18 cellular contexts compared by ENCODE assay signal in the genomic region with DNA sequence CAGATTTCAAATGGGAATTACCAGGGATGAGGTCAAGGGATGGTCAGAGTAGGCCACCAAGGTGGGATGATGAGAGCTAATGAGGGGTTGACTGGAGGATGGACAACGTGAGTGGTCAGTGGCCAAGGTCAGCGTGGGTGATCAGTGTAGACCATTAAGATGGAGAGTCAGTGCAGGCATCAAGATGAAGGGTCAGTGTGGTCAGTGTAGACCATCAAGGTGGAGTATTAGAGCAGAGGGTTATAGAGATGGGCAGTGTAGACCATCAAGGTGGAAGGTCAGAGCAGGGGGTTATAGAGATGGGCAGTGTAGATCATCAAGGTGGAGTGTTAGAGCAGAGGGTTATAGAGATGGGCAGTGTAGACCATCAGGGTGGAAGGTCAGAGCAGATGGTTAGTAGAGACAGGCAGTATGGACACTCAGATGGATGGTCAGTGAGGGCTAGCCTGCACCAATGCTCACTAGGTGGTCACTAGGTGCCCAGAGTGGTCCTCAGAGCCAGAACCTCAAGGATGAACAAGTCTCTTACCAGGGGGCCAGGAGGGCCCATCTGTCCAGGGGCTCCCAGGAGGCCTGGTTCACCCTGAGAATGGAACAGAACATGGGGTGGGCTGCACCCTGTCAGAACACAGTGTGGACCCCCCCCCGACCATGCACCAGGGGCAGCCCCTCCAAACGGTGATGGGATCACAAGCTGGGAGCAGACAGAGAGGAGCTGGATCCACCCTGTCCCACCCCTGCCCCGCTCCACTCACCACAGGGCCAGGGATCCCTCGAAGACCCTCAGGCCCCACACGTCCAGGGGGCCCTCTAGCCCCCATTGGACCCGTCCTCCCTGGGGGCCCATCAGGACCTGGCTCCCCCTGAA. TPM values are rescaled to one million over a fixed set of nuclear protein-coding genes. Genes with fewer than 3 reads are reported as not detected.
DNase-seq lines count a peak whose midpoint lies in the region; ATAC-seq, FAIRE-seq and TF ChIP-seq lines count a peak whose summit lies in the region.
"Had no signal": no experiment of that assay in that cellular context is flagged by ENCODE, and none has a peak within 500 bp of the region (broad histone marks: within the 10 kb centered on the region; RNA-seq: fewer than 3 reads in every experiment).

No MANE protein-coding gene starts in this region.

- TF ChIP-seq POLR2A in H1 (IDR thresholded peaks at IDR 0.05; ENCODE audit: control extremely low read depth in 1 of 2, low read depth in 2 of 2, low read length in 2 of 2) = no peak

- H3K79me1 ChIP-seq in H1 (ENCODE audit: low read depth, low read length) (no peaks in the 10 kb centered on the region), trophoblast cell (ENCODE audit: low read length) (no peaks in the 10 kb centered on the region)

- H3K27ac Mint-ChIP-seq in GM23338 = no peak overlapping the region
- H3K27ac Mint-ChIP-seq: CD4-positive, CD25-positive, alpha-beta regulatory T cell had no signal

- no peaks in the 10 kb centered on the region for H3K27me3 ChIP-seq in right cardiac atrium (ENCODE audit: control insufficient read depth, insufficient read depth)
- peaks cover 0 to 10% (median 7%) of the 10 kb centered on the region in 4 experiments; a peak in 6 of 7 replicates for H3K27me3 ChIP-seq in H1 (replicated peaks in 1 of 4; ENCODE audit: control insufficient read depth in 3 of 4, extremely low read depth in 1 of 4, insufficient read depth in 3 of 4, low read length in 3 of 4)
- peaks cover 14% of the 10 kb centered on the region for H3K27me3 ChIP-seq in trophoblast cell (ENCODE audit: insufficient read depth, low read length)
- H3K27me3 ChIP-seq in GM23338 (ENCODE audit: insufficient read depth) = peaks cover 16% of the 10 kb centered on the region
- H3K27me3 ChIP-seq: BLaER1 treated with 17β-estradiol and CSF1 and Interleukin-3, amounts not matched to agents 10 nM and 100 nM had no signal

- no peak overlapping the region for H2AK5ac ChIP-seq in H1 (ENCODE audit: low read depth, low read length)
- H2AK5ac ChIP-seq in trophoblast cell (ENCODE audit: low read length) = no peak overlapping the region

- H3K4me3 ChIP-seq in right cardiac atrium (ENCODE audit: low read length) = no peak overlapping the region
- H3K4me3 ChIP-seq in H1 (ENCODE audit: extremely low read depth in 1 of 4, insufficient read depth in 2 of 4, low read depth in 3 of 4, low read length in 4 of 4) = no peak overlapping the region
- no peak overlapping the region for H3K4me3 ChIP-seq in trophoblast cell (ENCODE audit: low read depth, low read length)
- no peak overlapping the region for H3K4me3 ChIP-seq in GM23338
- H3K4me3 ChIP-seq: BLaER1 treated with 17β-estradiol and CSF1 and Interleukin-3, amounts not matched to agents 10 nM and 100 nM; GM12878 had no signal

- H4K5ac ChIP-seq in H1 (ENCODE audit: insufficient read length, low read depth, low read length) = no peak overlapping the region

- no peaks in the 10 kb centered on the region for H3K79me2 ChIP-seq in H1 (ENCODE audit: control insufficient read depth in 1 of 2, insufficient read depth in 2 of 2, low read length in 2 of 2)
- H3K79me2 ChIP-seq in trophoblast cell (ENCODE audit: control insufficient read depth, insufficient read depth, low read length, poor library complexity) = no peaks in the 10 kb centered on the region
- H3K79me2 ChIP-seq in GM23338 (replicated peaks; ENCODE audit: insufficient read depth) = no peaks in the 10 kb centered on the region

- H2BK20ac ChIP-seq in H1 (ENCODE audit: low read length) = no peak overlapping the region

- H3K9me2 ChIP-seq in GM23338 (ENCODE audit: insufficient read depth) = no peaks in the 10 kb centered on the region

- no peak for TF ChIP-seq RAD21 in H1 (IDR thresholded peaks at IDR 0.05 in 1 of 2, conservative IDR thresholded peaks at IDR 0.05 in 1 of 2; ENCODE audit: low read depth in 2 of 2, low read length in 2 of 2)

- FAIRE-seq in H1 (lab: Jason Lieb, UNC) (no peak), D721Med (lab: Jason Lieb, UNC) (no peak)
- FAIRE-seq: GM12878, GM18507 had no signal

- no peak overlapping the region for H2AFZ ChIP-seq in H1 (ENCODE audit: low read length)
- H2AFZ ChIP-seq in trophoblast cell (ENCODE audit: insufficient read depth, low read length, poor library complexity) = no peak overlapping the region
- H2AFZ ChIP-seq in GM23338 = no peak overlapping the region

- no peaks in the 10 kb centered on the region for H3K36me3 ChIP-seq in H1 (ENCODE audit: control insufficient read depth in 2 of 4, insufficient read depth in 4 of 4, low read length in 3 of 4)
- H3K36me3 ChIP-seq in trophoblast cell (ENCODE audit: control insufficient read depth in 1 of 2, insufficient read depth in 2 of 2, low read length in 2 of 2) = no peaks in the 10 kb centered on the region
- H3K36me3 ChIP-seq in GM23338 (ENCODE audit: insufficient read depth) = no peaks in the 10 kb centered on the region
- H3K36me3 ChIP-seq: BLaER1 treated with 17β-estradiol and CSF1 and Interleukin-3, amounts not matched to agents 10 nM and 100 nM had no signal

- H3K9me3 ChIP-seq in right cardiac atrium (ENCODE audit: control insufficient read depth, low read length) (no peaks in the 10 kb centered on the region), H1 (ENCODE audit: insufficient read depth in 2 of 2, low read depth in 1 of 2, low read length in 1 of 2) (no peaks in the 10 kb centered on the region), trophoblast cell (ENCODE audit: insufficient read depth, low read depth, low read length) (peaks cover 3% of the 10 kb centered on the region)
- H3K9me3 ChIP-seq: BLaER1 treated with 17β-estradiol and CSF1 and Interleukin-3, amounts not matched to agents 10 nM and 100 nM had no signal

- CTCF ChIA-PET in H1 (lab: Charles Lee; ENCODE audit: partially characterized antibody) = no interaction called here

- H3K14ac ChIP-seq in H1 (ENCODE audit: insufficient read length) (no peak overlapping the region), trophoblast cell (ENCODE audit: low read length) (no peak overlapping the region)

- no peak overlapping the region for H3K9ac ChIP-seq in H1 (replicated peaks in 1 of 4; ENCODE audit: extremely low read depth in 1 of 4, low read depth in 3 of 4, low read length in 3 of 4)
- H3K9ac ChIP-seq in trophoblast cell (ENCODE audit: low read length) = no peak overlapping the region
- H3K9ac ChIP-seq: BLaER1 treated with 17β-estradiol and CSF1 and Interleukin-3, amounts not matched to agents 10 nM and 100 nM had no signal

- intact Hi-C loops in right cardiac atrium (cut with DNase I) = no loop called here
- intact Hi-C loops in Right ventricle myocardium superior (cut with DNase I) = no loop called here

- H3K9me3 Mint-ChIP-seq in GM23338 = no peaks in the 10 kb centered on the region; the same call in 1 of the 3 replicates

- H3K4me1 ChIP-seq in right cardiac atrium (ENCODE audit: control insufficient read depth, insufficient read depth, low read length) (no peaks in the 10 kb centered on the region), H1 (replicated peaks in 1 of 4; ENCODE audit: control insufficient read depth in 3 of 4, insufficient read depth in 4 of 4, low read length in 3 of 4) (peaks cover 0 to 9% (median 0%) of the 10 kb centered on the region in 4 experiments; a peak in 2 of 7 replicates), trophoblast cell (ENCODE audit: control insufficient read depth in 1 of 2, insufficient read depth in 2 of 2, low read length in 2 of 2) (no peaks in the 10 kb centered on the region), GM23338 (ENCODE audit: insufficient read depth) (peaks cover 10% of the 10 kb centered on the region; the same call in 1 of the 2 replicates)
- H3K4me1 ChIP-seq: BLaER1 treated with 17β-estradiol and CSF1 and Interleukin-3, amounts not matched to agents 10 nM and 100 nM had no signal

- WGBS in right cardiac atrium = 74% methylated on average over 8 of the region's 8 CpGs
- WGBS in H1 (ENCODE audit: extremely low coverage in 1 of 2, insufficient coverage in 1 of 2, insufficient read length in 1 of 2, insufficient replicate concordance in 2 of 2, low coverage in 1 of 2, low lambda C conversion rate in 2 of 2, missing lambda C conversion rate in 1 of 2), 2 experiments = 80% methylated on average over 8 of the region's 8 CpGs; no CpG with 5 or more reads in 1 of the 2 experiments
- WGBS in trophoblast cell (ENCODE audit: extremely low coverage, insufficient coverage, insufficient read length) = no CpG with 5 or more reads among the region's 8 CpGs

- H3K4me2 ChIP-seq in H1 (ENCODE audit: insufficient read depth in 1 of 2, low read depth in 2 of 2, low read length in 2 of 2) (no peak overlapping the region), trophoblast cell (ENCODE audit: low read length) (no peak overlapping the region), GM23338 (no peak overlapping the region)
- H3K4me2 ChIP-seq: BLaER1 treated with 17β-estradiol and CSF1 and Interleukin-3, amounts not matched to agents 10 nM and 100 nM had no signal

- H2BK15ac ChIP-seq in H1 (ENCODE audit: low read length) = 0 out of 2 replicates have a peak overlapping the region, but pooled peaks have one; percentile 36

- H3K23ac ChIP-seq in H1 (ENCODE audit: insufficient read length) (no peak overlapping the region), trophoblast cell (ENCODE audit: low read length) (peak overlapping the region; percentile 14)

- ATAC-seq in right cardiac atrium = peak; percentile 14 to 28
- ATAC-seq in Right ventricle myocardium superior (ENCODE audit: poor library complexity) = no peak
- ATAC-seq in GM23338 = no peak
- ATAC-seq: GM12878 had no signal

- H4K20me1 ChIP-seq in H1 (replicated peaks in 1 of 2; ENCODE audit: control insufficient read depth in 1 of 2, insufficient read depth in 2 of 2, low read length in 2 of 2) = peaks cover 0 to 1% of the 10 kb centered on the region in 2 experiments
- H4K20me1 ChIP-seq in GM23338 (replicated peaks; ENCODE audit: insufficient read depth) = no peaks in the 10 kb centered on the region
- H4K20me1 ChIP-seq: BLaER1 treated with 17β-estradiol and CSF1 and Interleukin-3, amounts not matched to agents 10 nM and 100 nM had no signal

- peaks cover 8% of the 10 kb centered on the region for H3K4me1 Mint-ChIP-seq in GM23338
- H3K4me1 Mint-ChIP-seq: IgD-negative memory B cell had no signal

- peak in 1 of 3 donors; percentile 26 for DNase-seq in right cardiac atrium
- DNase-seq in Right ventricle myocardium superior = no peak
- DNase-seq in H1 (ENCODE audit: low read depth in 1 of 2, low spot score in 2 of 2) = no peak
- DNase-seq in trophoblast cell = no peak
- no peak for DNase-seq in D721Med (ENCODE audit: insufficient read length, low spot score)
- DNase-seq in GM23338 (ENCODE audit: low spot score) = no peak
- no peak for DNase-seq in SW 1271 (lab: John Stamatoyannopoulos, UW)
- DNase-seq: 8988T; CD4-positive, CD25-positive, alpha-beta regulatory T cell; DMS 273 treated with DMSO at 0.1 percent for 48 hours; DMS79 had no signal

- peaks cover 11% of the 10 kb centered on the region; the same call in 1 of the 2 replicates for H3K23me2 ChIP-seq in H1 (ENCODE audit: low read depth, low read length)

- H4K91ac ChIP-seq in H1 (replicated peaks; ENCODE audit: insufficient read length, low read length) = no peak overlapping the region
- H4K91ac ChIP-seq in trophoblast cell (ENCODE audit: low read depth, low read length) = no peak overlapping the region

- no peaks in the 10 kb centered on the region for H3F3A ChIP-seq in GM23338 (replicated peaks; ENCODE audit: low read depth)

- H3K27me3 Mint-ChIP-seq in GM23338 (ENCODE audit: insufficient read depth, low read depth, poor library complexity) = peaks cover 16% of the 10 kb centered on the region

- H2BK12ac ChIP-seq in H1 (ENCODE audit: low read depth, low read length) (peak overlapping the region; percentile 62; the same call in 1 of the 2 replicates), trophoblast cell (ENCODE audit: low read length) (no peak overlapping the region)

- no peak overlapping the region for H3K56ac ChIP-seq in H1 (replicated peaks; ENCODE audit: insufficient read length, low read depth, low read length)

- H3K27ac ChIP-seq in right cardiac atrium (ENCODE audit: low read length) (no peak overlapping the region), H1 (ENCODE audit: low read depth, low read length) (no peak overlapping the region), trophoblast cell (ENCODE audit: low read depth, low read length) (no peak overlapping the region), GM23338 (ENCODE audit: low read depth) (no peak overlapping the region)
- H3K27ac ChIP-seq: BLaER1 treated with 17β-estradiol and CSF1 and Interleukin-3, amounts not matched to agents 10 nM and 100 nM had no signal

- no peak overlapping the region for H4K12ac ChIP-seq in trophoblast cell (ENCODE audit: low read depth, low read length)

- POLR2A ChIA-PET in H1 (lab: Charles Lee; ENCODE audit: partially characterized antibody) = no interaction called here

- TF ChIP-seq EP300 in H1 (IDR thresholded peaks at IDR 0.05; ENCODE audit: borderline replicate concordance in 1 of 2, low read depth in 2 of 2, low read length in 2 of 2) = no peak

- H2BK5ac ChIP-seq in H1 (ENCODE audit: low read depth, low read length) = no peak overlapping the region
- H2BK5ac ChIP-seq in trophoblast cell (ENCODE audit: low read depth, low read length, poor library complexity) = no peak overlapping the region

- H3K18ac ChIP-seq in H1 (ENCODE audit: extremely low read depth, low read length) (no peak overlapping the region), trophoblast cell (ENCODE audit: low read length) (no peak overlapping the region)

- no peaks in the 10 kb centered on the region; the same call in 2 of the 3 replicates for H3K36me3 Mint-ChIP-seq in GM23338 (ENCODE audit: low read depth)
- H3K36me3 Mint-ChIP-seq: CD4-positive, CD25-positive, alpha-beta regulatory T cell; IgD-negative memory B cell had no signal

- no peak overlapping the region for H2BK120ac ChIP-seq in H1 (replicated peaks; ENCODE audit: low read depth, low read length)
- H2BK120ac ChIP-seq in trophoblast cell (ENCODE audit: insufficient read depth, low read length, poor library complexity) = no peak overlapping the region

- H3K4ac ChIP-seq in H1 (replicated peaks; ENCODE audit: insufficient read length, low read depth, low read length) (no peak overlapping the region), trophoblast cell (ENCODE audit: low read depth, low read length) (no peak overlapping the region)

- TF ChIP-seq CTCF in H1 (IDR thresholded peaks at IDR 0.05; ENCODE audit: control extremely low read depth in 1 of 3, insufficient read depth in 1 of 3, low read depth in 1 of 3, low read length in 3 of 3) (no peak), D721Med (IDR thresholded peaks at IDR 0.05; ENCODE audit: insufficient read depth, missing control alignments) (no peak), GM23338 (conservative IDR thresholded peaks at IDR 0.05; ENCODE audit: low read depth in 2 of 2) (no peak)

- H4K8ac ChIP-seq in H1 (ENCODE audit: extremely low read depth, insufficient read depth, low read length) = no peak overlapping the region
- H4K8ac ChIP-seq in trophoblast cell (ENCODE audit: low read depth, low read length) = no peak overlapping the region

- H3K4me3 Mint-ChIP-seq in GM23338 = no peak overlapping the region; the same call in 2 of the 3 replicates
- H3K4me3 Mint-ChIP-seq: CD4-positive, CD25-positive, alpha-beta regulatory T cell; IgD-negative memory B cell had no signal

RNA-seq across cellular contexts. Expression of gene OLFM2, which starts 32.7 kb away (rescaled TPM):
- total RNA-seq in right cardiac atrium (1 to 10 TPM; 5.9 to 9.2 (median 7.4) TPM), Right ventricle myocardium superior (2.2 TPM)
- polyA plus RNA-seq in right cardiac atrium (15.9 TPM), H1 (2011; rRNA removed) (151 and 238 TPM in 2 replicates), GM23338 (2016; fragmentation: Nextera tagmentation; extraction: Ambion mirVana) (58.1 and 62.1 TPM in 2 replicates)
- total RNA-seq in H1 (2021; fragmentation: NEBNext Ultra II Directional; extraction: Animal tissue kit (Norgen Biotek cat#: 25700)) = 68.2 and 72.0 TPM in 2 replicates
- 133 TPM for polyA plus RNA-seq in H1 (2011; cell fraction: cytosol; rRNA removed)
- 130 TPM for polyA plus RNA-seq in H1 (2011; cell fraction: nucleus; rRNA removed)
- polyA plus RNA-seq in H1 (2012, experiment 1 of 2) = 45.7 to 81.7 TPM (median 69.5 TPM) in 4 replicates
- 69.6 TPM for polyA plus RNA-seq in H1 (2012, experiment 2 of 2)
- polyA plus RNA-seq in H1 (2013, experiment 1 of 2) = 86.9 TPM
- 91.1 TPM for polyA plus RNA-seq in H1 (2013, experiment 2 of 2)
- polyA minus RNA-seq in H1 (2011; rRNA and poly(A)+ RNA removed) = 61.1 and 62.1 TPM in 2 replicates
- 74.7 TPM for polyA minus RNA-seq in H1 (2011; cell fraction: cytosol; rRNA and poly(A)+ RNA removed)
- 48.8 TPM for polyA minus RNA-seq in H1 (2011; cell fraction: nucleus; rRNA and poly(A)+ RNA removed)
- polyA plus RNA-seq in trophoblast cell (2013) = 14.6 and 15.9 TPM in 2 replicates
- total RNA-seq in GM23338 (2014; rRNA removed; shearing (Covaris generic)) = 117 and 125 TPM in 2 replicates
- total RNA-seq: HT-29 had no signal

RNA-seq across cellular contexts. Expression of gene COL5A3, which starts 41.2 kb away (rescaled TPM):
- total RNA-seq in right cardiac atrium = 10 to 100 TPM in 2 of 4 donors, 1 to 10 TPM in 2; 8.6 to 19.1 (median 11.9) TPM
- 13.5 TPM for polyA plus RNA-seq in right cardiac atrium
- 10.1 TPM for total RNA-seq in Right ventricle myocardium superior
- 0.74 and 0.75 TPM in 2 replicates for total RNA-seq in H1 (2021; fragmentation: NEBNext Ultra II Directional; extraction: Animal tissue kit (Norgen Biotek cat#: 25700))
- 0.67 and 1.2 TPM in 2 replicates for polyA plus RNA-seq in H1 (2011; rRNA removed)
- 0.78 TPM for polyA plus RNA-seq in H1 (2011; cell fraction: cytosol; rRNA removed)
- 2.2 TPM for polyA plus RNA-seq in H1 (2011; cell fraction: nucleus; rRNA removed)
- polyA plus RNA-seq in H1 (2012, experiment 1 of 2) = 0.76 to 1.1 TPM (median 0.93 TPM) in 4 replicates
- 0.80 TPM for polyA plus RNA-seq in H1 (2012, experiment 2 of 2)
- polyA plus RNA-seq in H1 (2013, experiment 1 of 2) = 0.61 TPM
- polyA plus RNA-seq in H1 (2013, experiment 2 of 2) = 0.57 TPM
- 0.29 and 0.44 TPM in 2 replicates for polyA minus RNA-seq in H1 (2011; rRNA and poly(A)+ RNA removed)
- polyA minus RNA-seq in H1 (2011; cell fraction: cytosol; rRNA and poly(A)+ RNA removed) = 0.66 TPM
- polyA minus RNA-seq in H1 (2011; cell fraction: nucleus; rRNA and poly(A)+ RNA removed) = 0.40 TPM
- polyA plus RNA-seq in trophoblast cell (2013) = 0.10 and 0.12 TPM in 2 replicates
- total RNA-seq in GM23338 (2014; rRNA removed; shearing (Covaris generic)) = 1.0 and 1.3 TPM in 2 replicates
- polyA plus RNA-seq in GM23338 (2016; fragmentation: Nextera tagmentation; extraction: Ambion mirVana) = 0.89 and 1.2 TPM in 2 replicates
- total RNA-seq: G401, HT-29 had no signal
- polyA plus RNA-seq: IgD-negative memory B cell had no signal

RNA-seq across cellular contexts. Expression of gene RDH8, which starts 44.2 kb away (rescaled TPM):
- total RNA-seq in right cardiac atrium (not detected), Right ventricle myocardium superior (not detected)
- polyA plus RNA-seq in right cardiac atrium (not detected), H1 (2011; rRNA removed) (0.38 and 0.58 TPM in 2 replicates), GM23338 (2016; fragmentation: Nextera tagmentation; extraction: Ambion mirVana) (not detected in 2 replicates)
- total RNA-seq in H1 (2021; fragmentation: NEBNext Ultra II Directional; extraction: Animal tissue kit (Norgen Biotek cat#: 25700)) = not detected in 2 replicates
- 0.31 TPM for polyA plus RNA-seq in H1 (2011; cell fraction: cytosol; rRNA removed)
- polyA plus RNA-seq in H1 (2011; cell fraction: nucleus; rRNA removed) = 0.94 TPM
- polyA plus RNA-seq in H1 (2012, experiment 1 of 2) = 0.18 TPM in 1 of 4 replicates, not detected in the others
- not detected for polyA plus RNA-seq in H1 (2012, experiment 2 of 2)
- polyA plus RNA-seq in H1 (2013, experiment 1 of 2) = not detected
- not detected for polyA plus RNA-seq in H1 (2013, experiment 2 of 2)
- polyA minus RNA-seq in H1 (2011; rRNA and poly(A)+ RNA removed) = not detected in 2 replicates
- not detected for polyA minus RNA-seq in H1 (2011; cell fraction: cytosol; rRNA and poly(A)+ RNA removed)
- polyA minus RNA-seq in H1 (2011; cell fraction: nucleus; rRNA and poly(A)+ RNA removed) = not detected
- not detected in 2 replicates for polyA plus RNA-seq in trophoblast cell (2013)
- not detected in 2 replicates for total RNA-seq in GM23338 (2014; rRNA removed; shearing (Covaris generic))
- total RNA-seq: CD4-positive, CD25-positive, alpha-beta regulatory T cell; G401; GM12878; H7; HT-29 had no signal
- polyA plus RNA-seq: CD4-positive, CD25-positive, alpha-beta regulatory T cell; IgD-negative memory B cell had no signal

Comparison
In these comparisons a context has a peak if more than half of its experiments do, and no peak if none do; other contexts are left out.
1. ATAC-seq: peak in right cardiac atrium (2 of 2); none in Right ventricle myocardium superior (single experiment) and GM23338 (single experiment).